In the genomic region with DNA sequence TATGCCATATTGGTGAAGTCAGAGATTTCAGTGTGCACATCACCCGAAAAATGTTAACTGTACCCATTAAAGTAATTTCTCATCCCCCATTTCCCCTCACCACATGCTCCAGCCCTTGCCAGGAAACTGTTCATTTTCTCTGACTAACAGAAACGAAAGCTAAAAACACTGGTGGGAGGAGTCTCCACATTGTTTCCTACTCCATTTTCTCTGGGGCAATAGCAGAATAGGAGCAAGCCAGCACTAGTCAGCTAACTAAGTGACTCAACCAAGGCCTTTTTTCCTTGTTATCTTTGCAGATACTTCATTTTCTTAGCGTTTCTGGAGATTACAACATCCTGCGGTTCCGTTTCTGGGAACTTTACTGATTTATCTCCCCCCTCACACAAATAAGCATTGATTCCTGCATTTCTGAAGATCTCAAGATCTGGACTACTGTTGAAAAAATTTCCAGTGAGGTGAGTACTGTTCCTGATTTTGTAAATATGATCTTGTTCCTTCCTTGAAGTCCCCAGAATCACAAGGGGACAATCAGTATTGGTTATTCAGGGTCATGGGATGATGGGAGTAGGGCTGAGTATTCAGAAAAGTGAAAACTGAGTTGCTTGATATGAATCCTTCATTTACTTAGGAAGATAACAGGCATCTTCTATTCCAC, we compare ENCODE assay signal across 8 cellular contexts. TPM values are rescaled to one million over a fixed set of nuclear protein-coding genes. Genes with fewer than 3 reads are reported as not detected.
DNase-seq lines count a peak whose midpoint lies in the region; ATAC-seq, FAIRE-seq and TF ChIP-seq lines count a peak whose summit lies in the region.

TSS of gene IFI16 (plus strand) at position 204 of the 658 bp plus-strand sequence. CDS start 4,774 bp downstream, outside the sequence.

- H3K4me1 ChIP-seq in CD8-positive, alpha-beta memory T cell (ENCODE audit: insufficient read depth, low read length), result peaks cover 27% of the 10 kb centered on the region
- no peaks in the 10 kb centered on the region for H3K4me1 ChIP-seq in breast epithelium
- H3K4me1 ChIP-seq in kidney (ENCODE audit: control insufficient read depth in 1 of 2, insufficient read depth in 1 of 2, low read depth in 1 of 2, low read length in 2 of 2), result peaks cover 0 to 2% of the 10 kb centered on the region in 2 donors

- intact Hi-C loops in breast epithelium (cut with DNase I; ENCODE audit: low total_unique reads), result no loop called here
- intact Hi-C loops in kidney (cut with DNase I), result no loop called here

- peak within 1 kb of the TSS; percentile 87 for H3K4me3 ChIP-seq in CD8-positive, alpha-beta memory T cell (ENCODE audit: low read length)
- H3K4me3 ChIP-seq in breast epithelium (peak within 1 kb of the TSS; percentile 55 to 69 (median 62)), kidney (ENCODE audit: low read length in 2 of 2) (peak within 1 kb of the TSS; percentile 57 to 82)

- H3K27me3 ChIP-seq in CD8-positive, alpha-beta memory T cell (ENCODE audit: insufficient read depth, low read length, poor library complexity, severe bottlenecking), result no peaks in the 10 kb centered on the region
- H3K27me3 ChIP-seq in breast epithelium, result no peaks in the 10 kb centered on the region

- peaks cover 4 to 38% (median 10%) of the 10 kb centered on the region in 3 donors for H3K36me3 Mint-ChIP-seq in CD8-positive, alpha-beta memory T cell
- H3K36me3 Mint-ChIP-seq in T-cell, result peaks cover 28% of the 10 kb centered on the region

- TF ChIP-seq CTCF in breast epithelium (IDR thresholded peaks at IDR 0.05) (no peak), kidney (IDR thresholded peaks at IDR 0.05; ENCODE audit: borderline replicate concordance, extremely low read depth, insufficient read depth) (no peak)

- peaks cover 5% of the 10 kb centered on the region for H3K36me3 ChIP-seq in CD8-positive, alpha-beta memory T cell (ENCODE audit: insufficient read depth, low read length)
- no peaks in the 10 kb centered on the region for H3K36me3 ChIP-seq in breast epithelium
- H3K36me3 ChIP-seq in kidney (ENCODE audit: control insufficient read depth in 1 of 2, insufficient read depth in 2 of 2, low read length in 2 of 2), result no peaks in the 10 kb centered on the region

- H3K27me3 Mint-ChIP-seq in CD8-positive, alpha-beta memory T cell, result no peaks in the 10 kb centered on the region
- H3K27me3 Mint-ChIP-seq in T-cell, result no peaks in the 10 kb centered on the region

- peak within 1 kb of the TSS; percentile 57 to 84 for H3K9ac ChIP-seq in kidney (ENCODE audit: low read length in 2 of 2)

- POLR2A ChIA-PET in CD8-positive, alpha-beta memory T cell (lab: Charles Lee), result interaction anchor here (1.2 to 1.7 kb wide), 3 partner anchors 10 to 66 kb away, joined by 4 to 7 read pairs (median 5); partner anchors contain the start of gene AIM2
- POLR2A ChIA-PET in T-cell (lab: Charles Lee), result interaction anchor here in 1 of 2 donors (0.9 to 1.2 kb wide), 2 partner anchors 10 to 100 kb away, joined by 3 read pairs; no protein-coding TSS in a partner anchor

- peak within 1 kb of the TSS; percentile 46 for H3K27ac ChIP-seq in CD8-positive, alpha-beta memory T cell (ENCODE audit: low read depth, low read length)
- H3K27ac ChIP-seq in breast epithelium (peak within 1 kb of the TSS; percentile 89 to 92), kidney (ENCODE audit: low read depth in 2 of 2, low read length in 2 of 2) (peak within 1 kb of the TSS; percentile 40 to 82)

- CTCF ChIA-PET in CD8-positive, alpha-beta memory T cell (lab: Charles Lee), result interaction anchor here (1.1 to 2.0 kb wide), 3 partner anchors 10 to 62 kb away, joined by 4 to 6 read pairs (median 5); no protein-coding TSS in a partner anchor
- CTCF ChIA-PET in T-cell (lab: Charles Lee), result interaction anchor here in 1 of 2 donors (0.6 to 3.5 kb wide), 4 partner anchors 8 to 279 kb away, joined by 3 to 22 read pairs (median 5); no protein-coding TSS in a partner anchor

- H3K9me3 Mint-ChIP-seq in CD8-positive, alpha-beta memory T cell, result no peaks in the 10 kb centered on the region
- no peaks in the 10 kb centered on the region for H3K9me3 Mint-ChIP-seq in T-cell

- DNase-seq in CD8-positive, alpha-beta memory T cell, result peak in 4 of 5 donors; percentile 32 to 68 (median 62)
- DNase-seq in T-cell, result peak in 29 of 34 experiments; percentile 5 to 64 (median 42)
- peak in 1 of 2 donors; percentile 51 for DNase-seq in breast epithelium (ENCODE audit: low spot score in 2 of 2)
- no peak for DNase-seq in kidney
- DNase-seq in stimulated activated CD4-positive, alpha-beta T cell treated with anti-CD3 and anti-CD28 coated beads, Interleukin-2, amount 100 ng/mL, for 4 hours (ENCODE audit: low read depth), result peak; percentile 72
- DNase-seq in NCI-H524 (lab: John Stamatoyannopoulos, UW), result no peak

- peaks cover 51 to 72% (median 66%) of the 10 kb centered on the region in 3 donors for H3K4me1 Mint-ChIP-seq in CD8-positive, alpha-beta memory T cell
- H3K4me1 Mint-ChIP-seq in T-cell, result peaks cover 46 to 70% (median 51%) of the 10 kb centered on the region in 3 donors

- TF ChIP-seq POLR2A in breast epithelium (IDR thresholded peaks at IDR 0.05), result peak; percentile 72

- H3K4me3 Mint-ChIP-seq in CD8-positive, alpha-beta memory T cell, result peak within 1 kb of the TSS; percentile 92 to 97 (median 97)
- H3K4me3 Mint-ChIP-seq in T-cell, result peak within 1 kb of the TSS; percentile 91 to 93 (median 92)

- peak within 1 kb of the TSS; percentile 83 to 98 (median 92) for H3K27ac Mint-ChIP-seq in CD8-positive, alpha-beta memory T cell
- H3K27ac Mint-ChIP-seq in T-cell, result peak within 1 kb of the TSS; percentile 93 to 95

- ATAC-seq in GM19395 (IDR thresholded peaks at IDR 0.05; ENCODE audit: unreplicated experiment) (peak; percentile 73), HG03558 (IDR thresholded peaks at IDR 0.05; ENCODE audit: extremely low read depth, unreplicated experiment) (peak; percentile 37), T-cell (replicated peaks in 1 of 4) (peak; percentile 78 to 83 (median 81))

- FAIRE-seq in kidney (lab: Jason Lieb, UNC), result peak; percentile 65

- no peaks in the 10 kb centered on the region for H3K9me3 ChIP-seq in CD8-positive, alpha-beta memory T cell (ENCODE audit: low read length)
- H3K9me3 ChIP-seq in breast epithelium, result no peaks in the 10 kb centered on the region
- H3K9me3 ChIP-seq in kidney (ENCODE audit: control insufficient read depth in 1 of 2, low read length in 2 of 2), result no peaks in the 10 kb centered on the region

RNA-seq across cellular contexts. Expression of gene IFI16, which starts in this region (rescaled TPM):
- total RNA-seq in CD8-positive, alpha-beta memory T cell, result 100 to 1,000 TPM; 175 to 186 TPM
- polyA plus RNA-seq in CD8-positive, alpha-beta memory T cell, result 126 TPM
- total RNA-seq in T-cell (100 to 1,000 TPM in 3 of 5 donors, 10 to 100 TPM in 2; 78.7 to 123 (median 106) TPM), breast epithelium (100 to 1,000 TPM in 2 of 3 donors, 10 to 100 TPM in 1; 96.2 to 132 (median 109) TPM), kidney (91.8 TPM)
- polyA plus RNA-seq in kidney (ENCODE audit: insufficient read depth, low read depth, low replicate concordance), result 30.0 TPM

Comparison
In these comparisons a context has a peak if more than half of its experiments do, and no peak if none do; other contexts are left out.
1. DNase-seq: peak in CD8-positive, alpha-beta memory T cell (4 of 5), T-cell (29 of 34) and stimulated activated CD4-positive, alpha-beta T cell treated with anti-CD3 and anti-CD28 coated beads, Interleukin-2, amount 100 ng/mL, for 4 hours (single experiment); none in kidney (single experiment) and NCI-H524 (0 of 2).
2. Peak in every context shown above with its lines, with median percentiles within 50 percentile points of each other: H3K27ac ChIP-seq, H3K4me3 ChIP-seq and ATAC-seq.